ENCODE assay signal across 10 cellular contexts in genomic region chr5:17305964-17306725, GRCh38.
DNase-seq lines count a peak whose midpoint lies in the region; ATAC-seq and TF ChIP-seq lines count a peak whose summit lies in the region.
"Had no signal": no experiment of that assay in that cellular context is flagged by ENCODE, and none has a peak within 500 bp of the region (broad histone marks: within the 10 kb centered on the region; RNA-seq: fewer than 3 reads in every experiment).

No MANE protein-coding gene starts in this region.

- H4K20me1 ChIP-seq in mammary epithelial cell (ENCODE audit: insufficient read depth, low read length) = no peaks in the 10 kb centered on the region
- H4K20me1 ChIP-seq: BLaER1 had no signal

- no peak for TF ChIP-seq CTCF in 22Rv1 (IDR thresholded peaks at IDR 0.05)
- TF ChIP-seq CTCF in mammary epithelial cell (conservative IDR thresholded peaks at IDR 0.05 in 1 of 2, IDR thresholded peaks at IDR 0.05 in 1 of 2; ENCODE audit: extremely low read depth in 1 of 2, insufficient read depth in 1 of 2, low read depth in 1 of 2, low read length in 2 of 2) = no peak
- TF ChIP-seq CTCF in liver (IDR thresholded peaks at IDR 0.05; ENCODE audit: low read depth, low read length, missing input control) = no peak
- TF ChIP-seq CTCF in sigmoid colon (IDR thresholded peaks at IDR 0.05) = no peak

- H3K9ac ChIP-seq in mammary epithelial cell (ENCODE audit: insufficient read depth, low read length) = no peak overlapping the region
- no peak overlapping the region for H3K9ac ChIP-seq in liver (ENCODE audit: low read depth in 1 of 2, low read length in 2 of 2)
- H3K9ac ChIP-seq: BLaER1 had no signal

- DNase-seq in LoVo (ENCODE audit: low spot score) (peak; percentile 45), mammary epithelial cell (peak; percentile 52), sigmoid colon (no peak), NK-92 (lab: John Stamatoyannopoulos, UW; ENCODE audit: unreplicated experiment) (no peak)
- DNase-seq: stimulated activated CD8-positive, alpha-beta memory T cell treated with anti-CD3 and anti-CD28 coated beads, Interleukin-4, amount 100 ng/mL, for 48 hours had no signal

- no peaks in the 10 kb centered on the region for H3K79me2 ChIP-seq in mammary epithelial cell (ENCODE audit: insufficient read depth, low read length)

- CTCF ChIA-PET in mammary epithelial cell (lab: Charles Lee; ENCODE audit: low non-redundant PET) = no interaction called here

- intact Hi-C loops in mammary epithelial cell (cut with micrococcal nuclease) (no loop called here), sigmoid colon (cut with DNase I) (no loop called here)

- no peak for TF ChIP-seq RAD21 in liver (IDR thresholded peaks at IDR 0.05)

- dilution Hi-C loops in mammary epithelial cell (cut with HindIII; ENCODE audit: low sequenced_read_pairs) = no loop called here

- peak overlapping the region; percentile 67 for H3K4me2 ChIP-seq in mammary epithelial cell (ENCODE audit: insufficient read depth, low read depth, low read length)
- H3K4me2 ChIP-seq: BLaER1 had no signal

- in situ Hi-C loops in mammary epithelial cell (cut with MboI; ENCODE audit: low sequenced_read_pairs in 2 of 2) = no loop called here

- ATAC-seq in GM19324 (IDR thresholded peaks at IDR 0.05; ENCODE audit: low FRiP score, unreplicated experiment) = no peak
- ATAC-seq in GM19452 (IDR thresholded peaks at IDR 0.05; ENCODE audit: unreplicated experiment) = no peak

- no peaks in the 10 kb centered on the region for H3K36me3 ChIP-seq in mammary epithelial cell (ENCODE audit: insufficient read depth, low read length)
- H3K36me3 ChIP-seq in liver (ENCODE audit: control insufficient read depth in 4 of 4, insufficient read depth in 3 of 4, low read depth in 1 of 4, low read length in 3 of 4) = no peaks in the 10 kb centered on the region
- H3K36me3 ChIP-seq in sigmoid colon = no peaks in the 10 kb centered on the region
- H3K36me3 ChIP-seq: BLaER1 had no signal

- peak overlapping the region; percentile 73 for H2AFZ ChIP-seq in mammary epithelial cell (ENCODE audit: low read depth, low read length)

- H3K4me1 ChIP-seq in mammary epithelial cell (ENCODE audit: insufficient read depth, low read length) (peaks cover 11% of the 10 kb centered on the region), liver (ENCODE audit: control insufficient read depth in 4 of 4, insufficient read depth in 4 of 4, low read length in 3 of 4) (peaks cover 0 to 1% (median 0%) of the 10 kb centered on the region in 4 donors), sigmoid colon (no peaks in the 10 kb centered on the region)

- no peak for TF ChIP-seq EP300 in sigmoid colon (IDR thresholded peaks at IDR 0.05)

- H3K9me3 ChIP-seq in mammary epithelial cell (replicated peaks; ENCODE audit: insufficient read depth, low read length) (no peaks in the 10 kb centered on the region), liver (ENCODE audit: control insufficient read depth in 4 of 4, low read length in 3 of 4) (no peaks in the 10 kb centered on the region), sigmoid colon (no peaks in the 10 kb centered on the region)

- H3K4me3 ChIP-seq in mammary epithelial cell (replicated peaks in 1 of 3; ENCODE audit: insufficient read depth in 1 of 3, low read depth in 2 of 3, low read length in 3 of 3) = no peak overlapping the region
- no peak overlapping the region for H3K4me3 ChIP-seq in liver (ENCODE audit: low read depth in 1 of 3, low read length in 3 of 3)
- no peak overlapping the region for H3K4me3 ChIP-seq in sigmoid colon
- H3K4me3 ChIP-seq: BLaER1 had no signal

- H3K27me3 ChIP-seq in mammary epithelial cell (ENCODE audit: insufficient read depth, low read length) (no peaks in the 10 kb centered on the region), liver (ENCODE audit: control insufficient read depth in 4 of 4, insufficient read depth in 4 of 4, low read length in 3 of 4) (peaks cover 0 to 3% (median 1%) of the 10 kb centered on the region in 4 donors), sigmoid colon (no peaks in the 10 kb centered on the region)
- H3K27me3 ChIP-seq: BLaER1 had no signal

- 50% methylated on average over 14 of the region's 14 CpGs for WGBS in mammary epithelial cell (ENCODE audit: low coverage, missing lambda C conversion rate)
- 32% methylated on average over 14 of the region's 14 CpGs for WGBS in liver
- WGBS in sigmoid colon, 2 donors = 20 to 65% methylated on average over 14 of the region's 14 CpGs

- TF ChIP-seq POLR2A in sigmoid colon (IDR thresholded peaks at IDR 0.05) = no peak

- H3K27ac ChIP-seq in 22Rv1 (peak overlapping the region; percentile 92), mammary epithelial cell (ENCODE audit: insufficient read depth, low read depth, low read length) (peak overlapping the region; percentile 11), liver (ENCODE audit: low read depth in 1 of 2, low read length in 2 of 2) (no peak overlapping the region), sigmoid colon (no peak overlapping the region)
- H3K27ac ChIP-seq: BLaER1 had no signal

- BruUV-seq in mammary epithelial cell (replicated peaks; lab: Mats Ljungman, UMichigan) = no TSS peak

TF ChIP-seq in liver, 16 proteins besides CTCF, POLR2A, EP300 and RAD21:
- TF ChIP-seq FOXA1 (IDR thresholded peaks at IDR 0.05) = peak; percentile 70
- TF ChIP-seq ATF3 (IDR thresholded peaks at IDR 0.05) = peak; percentile 32
- TF ChIP-seq YY1 (IDR thresholded peaks at IDR 0.05) = peak; percentile 57
- TF ChIP-seq EGR1 (IDR thresholded peaks at IDR 0.05; ENCODE audit: low read depth in 2 of 2) = no peak
- TF ChIP-seq HNF4A (conservative IDR thresholded peaks at IDR 0.05) = peak; percentile 43 to 50
- TF ChIP-seq SP1 (IDR thresholded peaks at IDR 0.05) = peak; percentile 23
- TF ChIP-seq RXRA (IDR thresholded peaks at IDR 0.05) = peak in 1 of 2 donors; percentile 64
- peak; percentile 77 for TF ChIP-seq FOXA2 (IDR thresholded peaks at IDR 0.05)
- peak; percentile 38 for TF ChIP-seq ZBTB33 (IDR thresholded peaks at IDR 0.05)
- no peak for TF ChIP-seq GABPA (IDR thresholded peaks at IDR 0.05 in 1 of 2, conservative IDR thresholded peaks at IDR 0.05 in 1 of 2)
- TF ChIP-seq JUND (IDR thresholded peaks at IDR 0.05) = peak; percentile 51 to 68

Comparison
In these comparisons a context has a peak if more than half of its experiments do, and no peak if none do; other contexts are left out.
1. H3K27ac ChIP-seq: peak in 22Rv1 (single experiment) and mammary epithelial cell (single experiment); none in liver (0 of 2) and sigmoid colon (0 of 4).
2. DNase-seq: peak in LoVo (single experiment) and mammary epithelial cell (single experiment); none in sigmoid colon (single experiment) and NK-92 (single experiment).